Comparison of ENCODE assay signal across 27 cellular contexts in the genomic region with DNA sequence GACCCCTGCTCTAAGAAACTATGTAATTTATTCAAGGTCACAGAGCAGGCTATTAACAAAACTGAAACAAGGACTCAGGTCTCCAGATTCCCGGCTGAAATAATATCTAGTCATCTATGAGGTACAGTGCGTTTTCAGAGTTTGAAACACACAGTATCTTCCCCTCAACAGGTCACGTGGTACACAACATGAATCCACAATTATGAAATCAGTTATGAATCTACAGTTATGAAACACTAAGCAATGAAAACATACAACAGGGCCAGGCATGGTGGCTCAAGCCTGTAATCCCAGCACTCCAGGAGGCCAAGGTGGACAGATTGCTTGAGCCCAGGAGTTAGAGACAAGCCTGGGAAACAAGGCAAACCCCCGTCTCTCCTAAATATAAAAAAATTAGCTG.
"Had no signal": no experiment of that assay in that cellular context is flagged by ENCODE, and none has a peak within 500 bp of the region (broad histone marks: within the 10 kb centered on the region; RNA-seq: fewer than 3 reads in every experiment).

No MANE protein-coding gene starts in this region.

- H3K4me2 ChIP-seq: hepatocyte, neural progenitor cell had no signal

- H3K9me3 ChIP-seq: lower lobe of right lung, neutrophil, ovary, right atrium auricular region, spleen, suprapubic skin, thoracic aorta, tibial artery, upper lobe of right lung had no signal

- FAIRE-seq: keratinocyte, small intestine, urothelium cell line had no signal

- H3K27ac ChIP-seq: hepatocyte, lower lobe of right lung, neural progenitor cell, neutrophil, ovary, right atrium auricular region, spleen, suprapubic skin, thoracic aorta, tibial artery, upper lobe of right lung had no signal

- ATAC-seq: left cardiac atrium; left lobe of liver; lower lobe of right lung; natural killer cell; sciatic nerve; stimulated activated effector memory CD8-positive, alpha-beta T cell treated with anti-CD3 and anti-CD28 coated beads, Interleukin-12 subunit alpha, Interleukin-12 subunit beta, amount 100 ng/mL, for 72 hours; upper lobe of right lung had no signal

- H3K27me3 ChIP-seq: hepatocyte, neural progenitor cell, neutrophil, ovary, right atrium auricular region, spleen, suprapubic skin, tibial artery, upper lobe of right lung had no signal

- H3K9ac ChIP-seq: neural progenitor cell had no signal

- H3K4me3 ChIP-seq: hepatocyte, lower lobe of right lung, neural progenitor cell, ovary, right atrium auricular region, spleen, suprapubic skin, thoracic aorta, tibial artery, upper lobe of right lung had no signal

- H3K4me1 ChIP-seq: lower lobe of right lung, neural progenitor cell, right atrium auricular region, spleen, suprapubic skin, tibial artery, upper lobe of right lung had no signal

- H3K79me2 ChIP-seq: hepatocyte had no signal

- H3K36me3 ChIP-seq: lower lobe of right lung, neural progenitor cell, neutrophil, ovary, right atrium auricular region, spleen, suprapubic skin, thoracic aorta, tibial artery, upper lobe of right lung had no signal

- DNase-seq: kidney glomerular epithelial cell; left cardiac atrium; lower lobe of right lung; mesendoderm; naive B cell; natural killer cell; nephron progenitor cell; occipital lobe; ovary; small intestine; spleen; stimulated activated CD4-positive, alpha-beta T cell treated with anti-CD3 and anti-CD28 coated beads, Interleukin-4, amount 100 ng/mL, for 24 hours; stimulated activated naive CD4-positive, alpha-beta T cell; tibial artery; trophoblast cell; upper lobe of right lung had no signal

- H2AFZ ChIP-seq: hepatocyte, neural progenitor cell had no signal
